16 cellular contexts compared by ENCODE assay signal in genomic region chr16:78893340-78893739, GRCh38.
DNase-seq lines count a peak whose midpoint lies in the region; ATAC-seq, FAIRE-seq and TF ChIP-seq lines count a peak whose summit lies in the region.
"Had no signal": no experiment of that assay in that cellular context is flagged by ENCODE, and none has a peak within 500 bp of the region (broad histone marks: within the 10 kb centered on the region; RNA-seq: fewer than 3 reads in every experiment).

No MANE protein-coding gene starts in this region.

- peak; percentile 3 for DNase-seq in DMS53 (lab: John Stamatoyannopoulos, UW)
- DNase-seq in DMS53 treated with DMSO at 0.1 percent for 48 hours (lab: John Stamatoyannopoulos, UW; ENCODE audit: unreplicated experiment) = no peak
- no peak for DNase-seq in CD14-positive monocyte (ENCODE audit: low spot score)
- DNase-seq in NOMO-1 treated with DMSO at 0.1 percent for 48 hours (lab: John Stamatoyannopoulos, UW; ENCODE audit: unreplicated experiment) = peak; percentile 83
- no peak for DNase-seq in GM12878 (ENCODE audit: low read depth, low spot score)
- no peak for DNase-seq in NCI-H146 treated with DMSO at 0.1 percent for 48 hours (lab: John Stamatoyannopoulos, UW; ENCODE audit: unreplicated experiment)
- no peak for DNase-seq in middle frontal gyrus (ENCODE audit: extremely low spot score, low spot score)
- DNase-seq: heart right ventricle, NCI-H1694, NCI-H69, sigmoid colon, WERI-Rb-1 had no signal

- no peak for ATAC-seq in GM12878
- no peak for ATAC-seq in GM18517 (IDR thresholded peaks at IDR 0.05; ENCODE audit: unreplicated experiment)

- H3K9me3 ChIP-seq in GM12878 (replicated peaks; ENCODE audit: control insufficient read depth, insufficient read depth, low read length) = no peaks in the 10 kb centered on the region
- H3K9me3 ChIP-seq: heart right ventricle, sigmoid colon, SJSA1 had no signal

- H3K27ac Mint-ChIP-seq in CD14-positive monocyte = peak overlapping the region; percentile 51 to 78 (median 75)

- no peak overlapping the region for H3K4me3 ChIP-seq in GM12878
- H3K4me3 ChIP-seq: heart right ventricle, sigmoid colon, SJSA1 had no signal

- TF ChIP-seq RAD21 in GM12878 (IDR thresholded peaks at IDR 0.05; ENCODE audit: insufficient read depth, low read depth, low read length) = no peak

- RAD21 ChIA-PET in GM12878 (lab: Charles Lee; ENCODE audit: unreplicated experiment) = no interaction called here

- no peaks in the 10 kb centered on the region for H3K79me2 ChIP-seq in GM12878 (ENCODE audit: control insufficient read depth, insufficient read depth, low read length)

- no peak for TF ChIP-seq POLR2A in GM12878 (IDR thresholded peaks at IDR 0.05; ENCODE audit: low read depth, low read length)

- SMC1A ChIA-PET in GM12878 (lab: Charles Lee; ENCODE audit: uncharacterized antibody, unreplicated experiment) = interaction anchor here (0.5 kb wide), 1 partner anchor 11 kb away, joined by 3 read pairs; no protein-coding TSS in a partner anchor

- POLR2A ChIA-PET in GM12878 (lab: Charles Lee) = no interaction called here

- TF ChIP-seq CTCF in CD14-positive monocyte (IDR thresholded peaks at IDR 0.05) = no peak
- TF ChIP-seq CTCF in GM12878 (IDR thresholded peaks at IDR 0.05 in 2 of 3, conservative IDR thresholded peaks at IDR 0.05 in 1 of 3; ENCODE audit: control insufficient read depth in 2 of 3, extremely low read depth in 1 of 3, insufficient read depth in 1 of 3, low read depth in 3 of 3, low read length in 3 of 3) = no peak

- H3K9ac ChIP-seq in GM12878 (ENCODE audit: control insufficient read depth, insufficient read depth, low read length) = no peak overlapping the region

- intact Hi-C loops in CD14-positive monocyte (cut with micrococcal nuclease) = no loop called here
- intact Hi-C loops in GM12878 (cut with micrococcal nuclease; ENCODE audit: unreplicated experiment) = no loop called here

- peak overlapping the region in 1 of 2 donors; percentile 54 for H3K4me3 Mint-ChIP-seq in CD14-positive monocyte

- no peaks in the 10 kb centered on the region for H3K4me1 ChIP-seq in GM12878 (ENCODE audit: control insufficient read depth, insufficient read depth, low read length)
- H3K4me1 ChIP-seq: sigmoid colon, SJSA1 had no signal

- no peak overlapping the region for H3K27ac ChIP-seq in GM12878 (ENCODE audit: control insufficient read depth, insufficient read depth)
- H3K27ac ChIP-seq: 22Rv1, epithelial cell of prostate, sigmoid colon, SJSA1, WERI-Rb-1 had no signal

- FAIRE-seq in GM12878 (lab: Jason Lieb, UNC) = no peak

- CTCF ChIA-PET in GM12878 (lab: Yijun Ruan, JAX) = no interaction called here

- peaks cover 2 to 8% (median 6%) of the 10 kb centered on the region in 7 donors for H3K9me3 Mint-ChIP-seq in CD14-positive monocyte

- no peaks in the 10 kb centered on the region for H3K27me3 ChIP-seq in GM12878 (replicated peaks in 1 of 2; ENCODE audit: control insufficient read depth in 2 of 2, insufficient read depth in 2 of 2, low read length in 1 of 2)
- H3K27me3 ChIP-seq: heart right ventricle, sigmoid colon, SJSA1 had no signal

- no TSS peak for BruUV-seq in GM12878 (replicated peaks; lab: Mats Ljungman, UMichigan)

- H3K36me3 Mint-ChIP-seq in CD14-positive monocyte = peaks cover 0 to 2% of the 10 kb centered on the region in 2 donors

- peaks cover 10% of the 10 kb centered on the region for H3K4me1 Mint-ChIP-seq in CD14-positive monocyte

- TF ChIP-seq EP300 in GM12878 (IDR thresholded peaks at IDR 0.05; ENCODE audit: borderline replicate concordance in 1 of 2, control insufficient read depth in 1 of 2, low read depth in 2 of 2, low read length in 2 of 2) = no peak

- H3K36me3 ChIP-seq in GM12878 (ENCODE audit: control insufficient read depth in 2 of 2, insufficient read depth in 2 of 2, low read length in 1 of 2) = no peaks in the 10 kb centered on the region
- H3K36me3 ChIP-seq: heart right ventricle, sigmoid colon, SJSA1, WERI-Rb-1 had no signal

- H3K27me3 Mint-ChIP-seq in CD14-positive monocyte (ENCODE audit: low read depth in 3 of 3) = peaks cover 0 to 6% (median 2%) of the 10 kb centered on the region in 3 donors

- in situ Hi-C loops in GM12878 (cut with MboI) = no loop called here

- no peak overlapping the region for H2AFZ ChIP-seq in GM12878 (ENCODE audit: control insufficient read depth, low read depth, low read length)

- no peak overlapping the region for H3K4me2 ChIP-seq in GM12878 (ENCODE audit: control insufficient read depth, insufficient read depth)

- no peaks in the 10 kb centered on the region for H4K20me1 ChIP-seq in GM12878 (ENCODE audit: control insufficient read depth, insufficient read depth)

TF ChIP-seq in GM12878, 131 proteins besides CTCF, POLR2A, EP300 and RAD21:
- TF ChIP-seq EGR1 (IDR thresholded peaks at IDR 0.05; ENCODE audit: borderline replicate concordance in 1 of 2, low read depth in 2 of 2, low read length in 2 of 2) = peak in 1 of 2 experiments; percentile 34; a peak in 1 of 3 replicates
- peak; percentile 30; the same call in 1 of the 2 replicates for TF ChIP-seq SPI1 (IDR thresholded peaks at IDR 0.05; ENCODE audit: borderline replicate concordance, insufficient read depth, low read depth, low read length)
- peak; percentile 64; the same call in 1 of the 2 replicates for TF ChIP-seq YY1 (IDR thresholded peaks at IDR 0.05; ENCODE audit: low read depth, low read length)
- TF ChIP-seq ZNF622 (IDR thresholded peaks at IDR 0.05) = no peak

Comparison
In these comparisons a context has a peak if more than half of its experiments do, and no peak if none do; other contexts are left out.
1. DNase-seq: peak in DMS53 (single experiment) and NOMO-1 treated with DMSO at 0.1 percent for 48 hours (single experiment); none in DMS53 treated with DMSO at 0.1 percent for 48 hours (single experiment), CD14-positive monocyte (single experiment), GM12878 (single experiment), NCI-H146 treated with DMSO at 0.1 percent for 48 hours (single experiment) and middle frontal gyrus (single experiment).